Comparison of ENCODE assay signal across 15 cellular contexts in the genomic region with DNA sequence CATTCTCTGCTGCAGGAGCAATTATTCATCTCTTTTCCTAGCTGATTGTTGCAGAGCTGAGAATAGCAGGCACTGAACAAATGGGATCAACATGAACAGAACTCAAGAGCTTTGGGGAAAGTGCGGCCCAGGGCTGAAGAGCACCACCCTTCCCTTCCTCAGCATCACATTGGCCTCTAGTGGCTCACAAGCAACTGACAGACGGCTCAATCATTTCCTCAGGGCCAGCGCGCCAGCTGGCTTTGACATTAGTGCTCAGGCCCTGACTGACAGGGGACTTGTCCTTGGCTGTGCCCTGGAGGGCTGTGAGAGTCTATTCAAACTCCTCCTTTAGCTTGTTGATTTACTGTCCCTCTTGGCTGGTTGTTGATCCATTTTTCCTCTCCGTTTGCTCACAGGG.
A peak's percentile ranks its signal among the peaks of the same experiment; 100 is the strongest.
DNase-seq lines count a peak whose midpoint lies in the region; ATAC-seq and TF ChIP-seq lines count a peak whose summit lies in the region.
"Had no signal": no experiment of that assay in that cellular context is flagged by ENCODE, and none has a peak within 500 bp of the region (broad histone marks: within the 10 kb centered on the region; RNA-seq: fewer than 3 reads in every experiment).

No MANE protein-coding gene starts in this region.

- TF ChIP-seq CTCF in cardiac fibroblast (IDR thresholded peaks at IDR 0.05; ENCODE audit: low read depth, low read length), result peak; percentile 24
- no peak for TF ChIP-seq CTCF in testis (IDR thresholded peaks at IDR 0.05)

- no peak for ATAC-seq in GM21825 (IDR thresholded peaks at IDR 0.05; ENCODE audit: unreplicated experiment)

- DNase-seq in NCI-H345 (lab: John Stamatoyannopoulos, UW) (peak; percentile 23), NCI-H345 treated with DMSO at 0.1 percent for 48 hours (lab: John Stamatoyannopoulos, UW; ENCODE audit: unreplicated experiment) (no peak), cardiac fibroblast (ENCODE audit: low read depth in 2 of 2) (peak; percentile 25 to 48), iPS-NIHi7 (ENCODE audit: extremely low spot score) (peak; percentile 66), testis (peak; percentile 16), NCI-H2081 (lab: John Stamatoyannopoulos, UW) (no peak)
- DNase-seq in activated naive CD4-positive, alpha-beta T cell treated with anti-CD3 and anti-CD28 coated beads, Interleukin-2, amount 50 U/mL, for 16 hours, result no peak
- DNase-seq: activated CD4-positive, alpha-beta memory T cell treated with anti-CD3 and anti-CD28 coated beads, Interleukin-2, amount 10 ng/mL, durations not matched to agents 7 days and 5 days; activated naive CD4-positive, alpha-beta T cell treated with anti-CD3 and anti-CD28 coated beads, Interleukin-2, amount 10 ng/mL, durations not matched to agents 7 days and 5 days; DMS153; NCI-H526 treated with DMSO at 0.1 percent for 48 hours had no signal

- no peaks in the 10 kb centered on the region for H3K9me3 ChIP-seq in testis
- H3K9me3 ChIP-seq: A549, thoracic aorta had no signal

- no peak for TF ChIP-seq POLR2A in testis (IDR thresholded peaks at IDR 0.05)

- no peaks in the 10 kb centered on the region for H3K4me1 ChIP-seq in testis
- H3K4me1 ChIP-seq: A549 had no signal

- H3K27ac ChIP-seq in testis, result no peak overlapping the region
- H3K27ac ChIP-seq: A549, coronary artery, thoracic aorta had no signal

- H3K4me3 ChIP-seq in cardiac fibroblast (replicated peaks in 1 of 2; ENCODE audit: low read depth in 2 of 2, low read length in 2 of 2) (no peak overlapping the region), testis (no peak overlapping the region)
- H3K4me3 ChIP-seq: A549, coronary artery, thoracic aorta had no signal

- 65% methylated on average over 5 of the region's 5 CpGs for WGBS in testis, 2 donors

- H3K36me3 ChIP-seq in testis (ENCODE audit: low read depth, missing control alignments), result no peaks in the 10 kb centered on the region
- H3K36me3 ChIP-seq: thoracic aorta had no signal

- intact Hi-C loops in testis (cut with DNase I; ENCODE audit: low total_unique reads), result no loop called here

- no peaks in the 10 kb centered on the region for H3K27me3 ChIP-seq in testis

Comparison
In these comparisons a context has a peak if more than half of its experiments do, and no peak if none do; other contexts are left out.
1. DNase-seq: peak in NCI-H345 (single experiment), cardiac fibroblast (2 of 2), iPS-NIHi7 (single experiment) and testis (single experiment); none in NCI-H345 treated with DMSO at 0.1 percent for 48 hours (single experiment), NCI-H2081 (0 of 2) and activated naive CD4-positive, alpha-beta T cell treated with anti-CD3 and anti-CD28 coated beads, Interleukin-2, amount 50 U/mL, for 16 hours (single experiment).